Comparison of ENCODE assay signal across 1 cellular context in genomic region chr3:129001817-129002572, GRCh38.
TF ChIP-seq lines count a peak whose summit lies in the region.

No MANE protein-coding gene starts in this region.

TF ChIP-seq in GM12878, 131 proteins besides CTCF, POLR2A, EP300 and RAD21:
- TF ChIP-seq PAX8 (IDR thresholded peaks at IDR 0.05) (no peak), PKNOX1 (IDR thresholded peaks at IDR 0.05) (no peak), HDAC6 (IDR thresholded peaks at IDR 0.05; ENCODE audit: unreplicated experiment) (peak; percentile 92), ATF3 (IDR thresholded peaks at IDR 0.05; ENCODE audit: borderline replicate concordance, extremely low read depth, low read depth, low read length) (no peak), RELA (IDR thresholded peaks at IDR 0.05; ENCODE audit: borderline replicate concordance, partially characterized antibody) (no peak), NR2F1 (conservative IDR thresholded peaks at IDR 0.05) (no peak), EGR1 (IDR thresholded peaks at IDR 0.05; ENCODE audit: borderline replicate concordance in 1 of 2, low read depth in 2 of 2, low read length in 2 of 2) (no peak), SUZ12 (IDR thresholded peaks at IDR 0.05; ENCODE audit: unreplicated experiment) (peak; percentile 77), SREBF1 (IDR thresholded peaks at IDR 0.05; ENCODE audit: low read length) (no peak), SIX5 (IDR thresholded peaks at IDR 0.05; ENCODE audit: low read depth, low read length, severe bottlenecking) (no peak), E4F1 (IDR thresholded peaks at IDR 0.05; ENCODE audit: borderline replicate concordance, partially characterized antibody) (no peak), YY1 (IDR thresholded peaks at IDR 0.05; ENCODE audit: low read depth, low read length) (no peak), ZNF622 (IDR thresholded peaks at IDR 0.05) (no peak), YBX1 (IDR thresholded peaks at IDR 0.05) (no peak), ZBED1 (IDR thresholded peaks at IDR 0.05; ENCODE audit: borderline replicate concordance) (no peak), HDAC2 (IDR thresholded peaks at IDR 0.05) (no peak)
